Comparison of ENCODE assay signal across 9 cellular contexts in the genomic region with DNA sequence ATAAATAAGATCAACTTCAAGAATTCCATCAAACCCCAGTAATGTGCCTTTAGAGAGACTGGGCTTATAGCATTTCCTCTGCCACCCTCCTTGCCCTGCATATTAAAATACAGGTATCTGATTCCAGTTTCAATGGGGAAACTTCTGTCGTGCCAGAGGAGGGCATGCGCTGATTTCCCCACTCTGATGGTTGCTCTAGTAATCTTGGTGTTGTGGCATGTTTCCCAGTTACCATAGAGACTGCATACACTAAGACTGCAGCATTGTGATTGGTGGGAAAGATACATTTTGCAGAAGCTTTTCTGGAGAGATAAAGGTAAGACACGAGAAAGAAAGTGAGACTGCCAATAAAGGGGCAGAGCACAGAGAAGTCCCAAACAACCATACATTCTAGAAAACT.
DNase-seq lines count a peak whose midpoint lies in the region; ATAC-seq, FAIRE-seq and TF ChIP-seq lines count a peak whose summit lies in the region.
"Had no signal": no experiment of that assay in that cellular context is flagged by ENCODE, and none has a peak within 500 bp of the region (broad histone marks: within the 10 kb centered on the region; RNA-seq: fewer than 3 reads in every experiment).

No MANE protein-coding gene starts in this region.

- no peaks in the 10 kb centered on the region for H3K36me3 Mint-ChIP-seq in astrocyte (ENCODE audit: low read depth, unreplicated experiment)

- H3K9me3 Mint-ChIP-seq in astrocyte (ENCODE audit: unreplicated experiment), result no peaks in the 10 kb centered on the region

- no peaks in the 10 kb centered on the region for H3K9me3 ChIP-seq in astrocyte (ENCODE audit: insufficient read depth, low read depth, low read length)
- H3K9me3 ChIP-seq: thoracic aorta had no signal

- peak; percentile 75 for ATAC-seq in GM18511 (IDR thresholded peaks at IDR 0.05; ENCODE audit: unreplicated experiment)
- peak; percentile 66 for ATAC-seq in HG02885 (IDR thresholded peaks at IDR 0.05; ENCODE audit: poor library complexity, unreplicated experiment)
- peak; percentile 68 for ATAC-seq in left lobe of liver
- ATAC-seq in HG03097 (IDR thresholded peaks at IDR 0.05; ENCODE audit: low FRiP score, unreplicated experiment), result no peak

- H3K4me1 Mint-ChIP-seq in astrocyte (ENCODE audit: low read depth, unreplicated experiment), result no peaks in the 10 kb centered on the region

- no peaks in the 10 kb centered on the region for H3K79me2 ChIP-seq in astrocyte (ENCODE audit: insufficient read depth, low read length)

- no peaks in the 10 kb centered on the region for H3K36me3 ChIP-seq in astrocyte (ENCODE audit: insufficient read depth, low read length)
- H3K36me3 ChIP-seq: thoracic aorta had no signal

- H3K4me2 ChIP-seq in astrocyte (ENCODE audit: low read length), result peak overlapping the region; percentile 19

- TF ChIP-seq CTCF in astrocyte (IDR thresholded peaks at IDR 0.05; ENCODE audit: insufficient read depth, low read depth, low read length), result no peak

- no peaks in the 10 kb centered on the region for H3K27me3 ChIP-seq in astrocyte (ENCODE audit: insufficient read depth, low read length)

- FAIRE-seq in astrocyte (lab: Jason Lieb, UNC), result no peak

- H3K27ac Mint-ChIP-seq in astrocyte (ENCODE audit: unreplicated experiment), result no peak overlapping the region

- no peaks in the 10 kb centered on the region for H3K27me3 Mint-ChIP-seq in astrocyte (ENCODE audit: low read depth, unreplicated experiment)

- H2AFZ ChIP-seq in astrocyte (ENCODE audit: low read depth, low read length), result no peak overlapping the region

- H3K4me1 ChIP-seq in astrocyte (ENCODE audit: insufficient read depth, low read length), result no peaks in the 10 kb centered on the region

- DNase-seq in astrocyte (ENCODE audit: low read depth), result peak; percentile 73
- no peak for DNase-seq in left lobe of liver (ENCODE audit: low spot score)
- no peak for DNase-seq in activated naive CD4-positive, alpha-beta T cell treated with anti-CD3 and anti-CD28 coated beads, Interleukin-2, amount 50 U/mL, for 16 hours
- no peak for DNase-seq in activated naive CD4-positive, alpha-beta T cell (lab: John Stamatoyannopoulos, UW)
- no peak for DNase-seq in globus pallidus (ENCODE audit: low spot score)

- no peak overlapping the region for H3K9ac ChIP-seq in astrocyte (ENCODE audit: low read length)

- H3K4me3 ChIP-seq in astrocyte (ENCODE audit: insufficient read depth, low read depth, low read length), result no peak overlapping the region
- H3K4me3 ChIP-seq: thoracic aorta had no signal

- peak overlapping the region; percentile 21 for H3K27ac ChIP-seq in astrocyte (ENCODE audit: low read depth, low read length)
- H3K27ac ChIP-seq: thoracic aorta had no signal

- H4K20me1 ChIP-seq in astrocyte (ENCODE audit: insufficient read depth, low read length), result peaks cover 5% of the 10 kb centered on the region

- H3K4me3 Mint-ChIP-seq in astrocyte (ENCODE audit: unreplicated experiment), result no peak overlapping the region
